1 cellular context compared by ENCODE assay signal in genomic region chr3:46663611-46664135, GRCh38.
TF ChIP-seq lines count a peak whose summit lies in the region.

No MANE protein-coding gene starts in this region.

TF ChIP-seq in SK-N-SH treated with all-trans-retinoic acid at 6 μM for 48 hours, 23 proteins besides CTCF, POLR2A, EP300 and RAD21 (continued from another document):
- TF ChIP-seq TSHZ2 (CRISPR knock-in tag; IDR thresholded peaks at IDR 0.05): no peak
